In genomic region chr2:20141056-20141762, GRCh38 we compare ENCODE assay signal across 9 cellular contexts.
DNase-seq lines count a peak whose midpoint lies in the region; ATAC-seq lines count a peak whose summit lies in the region.
"Had no signal": no experiment of that assay in that cellular context is flagged by ENCODE, and none has a peak within 500 bp of the region (broad histone marks: within the 10 kb centered on the region; RNA-seq: fewer than 3 reads in every experiment).

No MANE protein-coding gene starts in this region.

- H3K9ac ChIP-seq in GM23248 (peak overlapping the region; percentile 53), skeletal muscle tissue (ENCODE audit: low read depth in 1 of 3, low read length in 3 of 3) (no peak overlapping the region)

- 22 to 23% methylated on average over 9 of the region's 9 CpGs for WGBS in GM23248 (ENCODE audit: low coverage in 1 of 2, low lambda C conversion rate in 2 of 2, missing lambda C conversion rate in 2 of 2), 2 experiments

- H2AFZ ChIP-seq in GM23248: peak overlapping the region; percentile 70

- H3K27ac ChIP-seq in GM23248 (peak overlapping the region; percentile 75), skeletal muscle tissue (ENCODE audit: low read depth, low read length) (peak overlapping the region; percentile 38)

- no peaks in the 10 kb centered on the region for H3K36me3 ChIP-seq in GM23248 (ENCODE audit: low read depth)
- no peaks in the 10 kb centered on the region for H3K36me3 ChIP-seq in skeletal muscle tissue (ENCODE audit: control insufficient read depth in 3 of 3, insufficient read depth in 3 of 3, low read length in 3 of 3)

- H4K20me1 ChIP-seq in GM23248 (ENCODE audit: insufficient read depth): no peaks in the 10 kb centered on the region

- H3K4me1 ChIP-seq in GM23248 (ENCODE audit: insufficient read depth) (peaks cover 21% of the 10 kb centered on the region), skeletal muscle tissue (ENCODE audit: control insufficient read depth in 3 of 3, insufficient read depth in 3 of 3, low read length in 3 of 3) (peaks cover 0 to 12% (median 0%) of the 10 kb centered on the region in 3 donors)

- peaks cover 13% of the 10 kb centered on the region; the same call in 1 of the 2 replicates for H3F3A ChIP-seq in GM23248 (ENCODE audit: insufficient read depth)

- ATAC-seq in left ventricle myocardium superior (peak; percentile 68), HG03159 (IDR thresholded peaks at IDR 0.05; ENCODE audit: unreplicated experiment) (no peak), HG03354 (IDR thresholded peaks at IDR 0.05; ENCODE audit: poor library complexity, severe bottlenecking, unreplicated experiment) (no peak)
- ATAC-seq: T-helper 17 cell had no signal

- peak overlapping the region; percentile 49 for H3K4me2 ChIP-seq in GM23248 (ENCODE audit: unreplicated experiment)

- in situ Hi-C loops in GM23248 (cut with MboI): no loop called here

- H3K27me3 ChIP-seq in GM23248 (replicated peaks; ENCODE audit: insufficient read depth) (no peaks in the 10 kb centered on the region), skeletal muscle tissue (ENCODE audit: control insufficient read depth in 3 of 3, insufficient read depth in 3 of 3, low read length in 3 of 3) (no peaks in the 10 kb centered on the region)

- H3K9me3 ChIP-seq in GM23248 (ENCODE audit: low read depth) (no peaks in the 10 kb centered on the region), skeletal muscle tissue (ENCODE audit: control insufficient read depth in 3 of 3, low read length in 3 of 3) (no peaks in the 10 kb centered on the region)

- DNase-seq in GM23248 (peak; percentile 98), T1000 (lab: John Stamatoyannopoulos, UW) (peak; percentile 72), left ventricle myocardium superior (peak; percentile 40), HuH-7 (ENCODE audit: low spot score) (no peak), SKM-1 treated with dmso at 0.1 percent for 144 hours (lab: John Stamatoyannopoulos, UW; ENCODE audit: unreplicated experiment) (no peak)
- DNase-seq: T-helper 17 cell had no signal

- no peaks in the 10 kb centered on the region for H3K79me2 ChIP-seq in GM23248 (ENCODE audit: insufficient read depth)

- intact Hi-C loops in left ventricle myocardium superior (cut with micrococcal nuclease): no loop called here

- no peaks in the 10 kb centered on the region for H3K9me2 ChIP-seq in GM23248 (ENCODE audit: insufficient read depth)

- no peak overlapping the region for H3K4me3 ChIP-seq in GM23248
- no peak overlapping the region for H3K4me3 ChIP-seq in skeletal muscle tissue (ENCODE audit: low read length in 3 of 3)

Comparison
In these comparisons a context has a peak if more than half of its experiments do, and no peak if none do; other contexts are left out.
1. DNase-seq: peak in GM23248 (single experiment), T1000 (single experiment) and left ventricle myocardium superior (single experiment); none in HuH-7 (single experiment) and SKM-1 treated with dmso at 0.1 percent for 144 hours (single experiment).